Comparison of ENCODE assay signal across 8 cellular contexts in genomic region chr11:65112226-65112550, GRCh38. TPM values are rescaled to one million over a fixed set of nuclear protein-coding genes. Genes with fewer than 3 reads are reported as not detected.
DNase-seq lines count a peak whose midpoint lies in the region; ATAC-seq, FAIRE-seq and TF ChIP-seq lines count a peak whose summit lies in the region.

No MANE protein-coding gene starts in this region.

- peaks cover 5% of the 10 kb centered on the region for H3K36me3 Mint-ChIP-seq in activated naive CD4-positive, alpha-beta T cell treated with anti-CD3 and anti-CD28 coated beads, Interleukin-2, amount 50 U/mL, for 24 hours
- H3K36me3 Mint-ChIP-seq in memory B cell, result no peaks in the 10 kb centered on the region

- peaks cover 44% of the 10 kb centered on the region for H3K4me1 Mint-ChIP-seq in activated naive CD4-positive, alpha-beta T cell treated with anti-CD3 and anti-CD28 coated beads, Interleukin-2, amount 50 U/mL, for 24 hours
- H3K4me1 Mint-ChIP-seq in memory B cell, result peaks cover 23% of the 10 kb centered on the region

- WGBS in urinary bladder, result under 1% methylated on average over 28 of the region's 28 CpGs

- peak; percentile 4 for ATAC-seq in memory B cell (ENCODE audit: low read depth)

- H3K27me3 Mint-ChIP-seq in activated naive CD4-positive, alpha-beta T cell treated with anti-CD3 and anti-CD28 coated beads, Interleukin-2, amount 50 U/mL, for 24 hours, result no peaks in the 10 kb centered on the region
- H3K27me3 Mint-ChIP-seq in memory B cell, result no peaks in the 10 kb centered on the region

- H3K27ac ChIP-seq in brain microvascular endothelial cell (no peak overlapping the region), urinary bladder (ENCODE audit: low read depth) (no peak overlapping the region)

- H3K4me3 Mint-ChIP-seq in activated naive CD4-positive, alpha-beta T cell treated with anti-CD3 and anti-CD28 coated beads, Interleukin-2, amount 50 U/mL, for 24 hours, result peak overlapping the region; percentile 87
- peak overlapping the region; percentile 92 for H3K4me3 Mint-ChIP-seq in memory B cell

- no peaks in the 10 kb centered on the region for H3K9me3 Mint-ChIP-seq in activated naive CD4-positive, alpha-beta T cell treated with anti-CD3 and anti-CD28 coated beads, Interleukin-2, amount 50 U/mL, for 24 hours
- no peaks in the 10 kb centered on the region for H3K9me3 Mint-ChIP-seq in memory B cell

- no peak for FAIRE-seq in RCC 7860 (lab: Jason Lieb, UNC)

- H3K27ac Mint-ChIP-seq in activated naive CD4-positive, alpha-beta T cell treated with anti-CD3 and anti-CD28 coated beads, Interleukin-2, amount 50 U/mL, for 24 hours, result peak overlapping the region; percentile 23
- peak overlapping the region; percentile 92 for H3K27ac Mint-ChIP-seq in memory B cell

- in situ Hi-C loops in brain microvascular endothelial cell (cut with HindIII; ENCODE audit: low pct_ligation_motif_present, low sequenced_read_pairs), result no loop called here

- no peak for TF ChIP-seq CTCF in brain microvascular endothelial cell (IDR thresholded peaks at IDR 0.05; ENCODE audit: low read depth, low read length, missing control alignments)

- no peak for DNase-seq in activated naive CD4-positive, alpha-beta T cell treated with Interleukin-2 at 50 U/mL for 16 hours
- DNase-seq in brain microvascular endothelial cell (no peak), memory B cell (ENCODE audit: low spot score in 2 of 2) (peak in 1 of 2 donors; percentile 33), SHP77 (lab: John Stamatoyannopoulos, UW) (no peak), GDM1 (lab: John Stamatoyannopoulos, UW) (no peak), RCC 7860 (ENCODE audit: low spot score) (no peak)

- H3K4me1 ChIP-seq in urinary bladder (ENCODE audit: insufficient read depth), result no peaks in the 10 kb centered on the region

- H3K36me3 ChIP-seq in brain microvascular endothelial cell (replicated peaks) (peaks cover 9% of the 10 kb centered on the region), urinary bladder (ENCODE audit: insufficient read depth) (peaks cover 4% of the 10 kb centered on the region)

- H3K27me3 ChIP-seq in brain microvascular endothelial cell (replicated peaks), result no peaks in the 10 kb centered on the region

- H3K4me3 ChIP-seq in brain microvascular endothelial cell (ENCODE audit: low read depth, low read length), result peak overlapping the region; percentile 56
- peak overlapping the region; percentile 26 for H3K4me3 ChIP-seq in urinary bladder (ENCODE audit: low read depth, low read length)

RNA-seq across cellular contexts. Expression of gene TM7SF2, which starts 0.5 kb away (rescaled TPM):
- total RNA-seq in urinary bladder, result 9.6 TPM
- polyA plus RNA-seq in urinary bladder, result 12.1 TPM

RNA-seq across cellular contexts. Expression of gene ZNHIT2, which starts 5.3 kb away (rescaled TPM):
- 2.6 TPM for total RNA-seq in urinary bladder
- 19.8 TPM for polyA plus RNA-seq in urinary bladder

RNA-seq across cellular contexts. Expression of gene FAU, which starts 9.7 kb away (rescaled TPM):
- 177 TPM for total RNA-seq in urinary bladder
- 1,282 TPM for polyA plus RNA-seq in urinary bladder

RNA-seq across cellular contexts. Expression of gene MRPL49, which starts 9.9 kb away (rescaled TPM):
- total RNA-seq in urinary bladder, result 26.8 TPM
- 55.6 TPM for polyA plus RNA-seq in urinary bladder

RNA-seq across cellular contexts. Expression of gene VPS51, which starts 16.2 kb away (rescaled TPM):
- 107 TPM for total RNA-seq in urinary bladder
- 167 TPM for polyA plus RNA-seq in urinary bladder
